25 cellular contexts compared by ENCODE assay signal in genomic region chr10:5557799-5558771, GRCh38. TPM values are rescaled to one million over a fixed set of nuclear protein-coding genes. Genes with fewer than 3 reads are reported as not detected.
DNase-seq lines count a peak whose midpoint lies in the region; FAIRE-seq and TF ChIP-seq lines count a peak whose summit lies in the region.
"Had no signal": no experiment of that assay in that cellular context is flagged by ENCODE, and none has a peak within 500 bp of the region (broad histone marks: within the 10 kb centered on the region; RNA-seq: fewer than 3 reads in every experiment).

No MANE protein-coding gene starts in this region.

- no peak overlapping the region for H3K14ac ChIP-seq in mesenchymal stem cell (ENCODE audit: low read length in 2 of 2)

- TF ChIP-seq EP300 in suprapubic skin (IDR thresholded peaks at IDR 0.05) = no peak

- H2BK15ac ChIP-seq in mesenchymal stem cell (ENCODE audit: low read depth, poor library complexity, severe bottlenecking) = peak overlapping the region; percentile 77

- H4K8ac ChIP-seq in mesenchymal stem cell (ENCODE audit: low read length) = no peak overlapping the region

- H3K4me2 ChIP-seq in mesenchymal stem cell (ENCODE audit: low read length, poor library complexity, severe bottlenecking) = no peak overlapping the region

- WGBS in mesenchymal stem cell = 93% methylated on average over 28 of the region's 31 CpGs
- 90% methylated on average over 13 of the region's 31 CpGs for WGBS in suprapubic skin

- peak overlapping the region; percentile 33 for H2AK5ac ChIP-seq in mesenchymal stem cell (ENCODE audit: low read length, severe bottlenecking)

- no peak overlapping the region for H3K27ac ChIP-seq in mesenchymal stem cell (ENCODE audit: low read length, poor library complexity, severe bottlenecking)
- H3K27ac ChIP-seq in suprapubic skin = no peak overlapping the region
- H3K27ac ChIP-seq: body of pancreas, gastrocnemius medialis had no signal

- H3K27ac Mint-ChIP-seq in chondrocyte (ENCODE audit: unreplicated experiment) = no peak overlapping the region
- H3K27ac Mint-ChIP-seq: activated naive CD4-positive, alpha-beta T cell treated with anti-CD3 and anti-CD28 coated beads, Interleukin-2, amount 50 U/mL, for 72 hours; effector memory CD8-positive, alpha-beta T cell; stimulated activated memory B cell treated with anti-CD40 and anti-IgM and Interleukin-4, amounts not matched to agents 10 μg/mL and 1 μg/mL and 100 μg/mL, for 72 hours had no signal

- H2AFZ ChIP-seq in mesenchymal stem cell (ENCODE audit: low read depth, low read length) = no peak overlapping the region

- no peaks in the 10 kb centered on the region for H3K9me3 Mint-ChIP-seq in chondrocyte (ENCODE audit: low read depth)
- H3K9me3 Mint-ChIP-seq: activated naive CD4-positive, alpha-beta T cell treated with anti-CD3 and anti-CD28 coated beads, Interleukin-2, amount 50 U/mL, for 72 hours; effector memory CD8-positive, alpha-beta T cell; stimulated activated memory B cell treated with anti-CD40 and anti-IgM and Interleukin-4, amounts not matched to agents 10 μg/mL and 1 μg/mL and 100 μg/mL, for 72 hours had no signal

- peak overlapping the region in 1 of 2 experiments; percentile 2 for H3K4ac ChIP-seq in mesenchymal stem cell (ENCODE audit: low read depth in 1 of 2, low read length in 2 of 2)

- no peak overlapping the region for H3K9ac ChIP-seq in mesenchymal stem cell (ENCODE audit: low read length)

- H3K36me3 Mint-ChIP-seq in chondrocyte (ENCODE audit: low read depth) = no peaks in the 10 kb centered on the region
- H3K36me3 Mint-ChIP-seq: activated naive CD4-positive, alpha-beta T cell treated with anti-CD3 and anti-CD28 coated beads, Interleukin-2, amount 50 U/mL, for 72 hours; stimulated activated memory B cell treated with anti-CD40 and anti-IgM and Interleukin-4, amounts not matched to agents 10 μg/mL and 1 μg/mL and 100 μg/mL, for 72 hours had no signal

- H3K18ac ChIP-seq in mesenchymal stem cell (ENCODE audit: low read depth in 1 of 2, low read length in 2 of 2) = peak overlapping the region; percentile 18 to 28

- no peak overlapping the region for H3K23ac ChIP-seq in mesenchymal stem cell (ENCODE audit: low read length in 2 of 2)

- H3K4me1 Mint-ChIP-seq in chondrocyte (ENCODE audit: low read depth) = peaks cover 32% of the 10 kb centered on the region

- H3K27me3 ChIP-seq in mesenchymal stem cell (ENCODE audit: control insufficient read depth in 1 of 2, insufficient read depth in 1 of 2, low read length in 2 of 2) = no peaks in the 10 kb centered on the region
- H3K27me3 ChIP-seq in suprapubic skin = no peaks in the 10 kb centered on the region
- H3K27me3 ChIP-seq: body of pancreas, esophagus squamous epithelium, gastrocnemius medialis, tibial nerve had no signal

- no peak overlapping the region for H3K4me3 ChIP-seq in mesenchymal stem cell (ENCODE audit: insufficient read depth in 1 of 2, low read depth in 1 of 2, low read length in 2 of 2)
- H3K4me3 ChIP-seq in suprapubic skin = no peak overlapping the region
- H3K4me3 ChIP-seq: body of pancreas, esophagus squamous epithelium, gastrocnemius medialis, tibial nerve had no signal

- TF ChIP-seq CTCF in chondrocyte (IDR thresholded peaks at IDR 0.05) (no peak), suprapubic skin (IDR thresholded peaks at IDR 0.05) (no peak)

- peak overlapping the region; percentile 89 for H4K91ac ChIP-seq in mesenchymal stem cell (ENCODE audit: low read length)

- no peaks in the 10 kb centered on the region for H3K79me1 ChIP-seq in mesenchymal stem cell (replicated peaks; ENCODE audit: low read length, poor library complexity, severe bottlenecking)

- TF ChIP-seq POLR2A in GM12892 (IDR thresholded peaks at IDR 0.05; ENCODE audit: low read depth, low read length) (no peak), suprapubic skin (IDR thresholded peaks at IDR 0.05) (no peak)

- no peak for FAIRE-seq in GM12892 (lab: Jason Lieb, UNC)
- FAIRE-seq: D721Med had no signal

- H3K27me3 Mint-ChIP-seq in chondrocyte (ENCODE audit: low read depth) = no peaks in the 10 kb centered on the region

- no peaks in the 10 kb centered on the region for H3K9me3 ChIP-seq in mesenchymal stem cell (ENCODE audit: control insufficient read depth, low read length)
- no peaks in the 10 kb centered on the region for H3K9me3 ChIP-seq in suprapubic skin
- H3K9me3 ChIP-seq: body of pancreas, esophagus squamous epithelium, gastrocnemius medialis, tibial nerve had no signal

- no peak overlapping the region for H2BK120ac ChIP-seq in mesenchymal stem cell (ENCODE audit: low read depth, low read length)

- H2BK12ac ChIP-seq in mesenchymal stem cell (ENCODE audit: low read length in 2 of 2) = peak overlapping the region; percentile 12 to 51

- H3K4me1 ChIP-seq in mesenchymal stem cell (ENCODE audit: control insufficient read depth, insufficient read depth, low read depth, low read length) (peaks cover 32% of the 10 kb centered on the region), suprapubic skin (peaks cover 26% of the 10 kb centered on the region)

- H3K4me3 Mint-ChIP-seq in chondrocyte (ENCODE audit: unreplicated experiment) = no peak overlapping the region
- H3K4me3 Mint-ChIP-seq: effector memory CD8-positive, alpha-beta T cell; naive thymus-derived CD4-positive, alpha-beta T cell; stimulated activated memory B cell treated with anti-CD40 and anti-IgM and Interleukin-4, amounts not matched to agents 10 μg/mL and 1 μg/mL and 100 μg/mL, for 72 hours had no signal

- H3K36me3 ChIP-seq in mesenchymal stem cell (ENCODE audit: control insufficient read depth in 1 of 2, insufficient read depth in 2 of 2, low read depth in 1 of 2, low read length in 2 of 2) (no peaks in the 10 kb centered on the region), suprapubic skin (no peaks in the 10 kb centered on the region)
- H3K36me3 ChIP-seq: esophagus squamous epithelium, gastrocnemius medialis, tibial nerve had no signal

- no peak overlapping the region for H2BK5ac ChIP-seq in mesenchymal stem cell (ENCODE audit: low read depth, low read length, poor library complexity, severe bottlenecking)

- peak; percentile 11 for DNase-seq in GM12892 (ENCODE audit: insufficient read length)
- DNase-seq in chondrocyte (ENCODE audit: low spot score) = peak; percentile 92
- no peak for DNase-seq in mesenchymal stem cell
- peak; percentile 62 to 75 for DNase-seq in suprapubic skin (ENCODE audit: low spot score in 2 of 2)
- no peak for DNase-seq in NCI-H524 treated with DMSO at 0.1 percent for 48 hours (lab: John Stamatoyannopoulos, UW)
- no peak for DNase-seq in NCI-H524 (lab: John Stamatoyannopoulos, UW)
- no peak for DNase-seq in pons (ENCODE audit: low spot score)
- DNase-seq: C1 segment of cervical spinal cord; effector memory CD8-positive, alpha-beta T cell; esophagus squamous epithelium; gastrocnemius medialis; naive thymus-derived CD4-positive, alpha-beta T cell; NCI-H1048; NCI-H187 treated with DMSO at 0.1 percent for 48 hours; NCI-H345; SHP77 had no signal

RNA-seq across cellular contexts. Expression of gene CALML3, which starts 33.3 kb away (rescaled TPM):
- not detected for polyA plus RNA-seq in GM12892 (2012; ENCODE audit: missing spikeins)
- total RNA-seq in chondrocyte (not detected in 3 replicates), suprapubic skin (100 to 1,000 TPM in 2 of 4 donors, 10 to 100 TPM in 2; 27.4 to 296 (median 105) TPM)
- polyA plus RNA-seq in mesenchymal stem cell (2013, experiment 1 of 2) = not detected
- not detected for polyA plus RNA-seq in mesenchymal stem cell (2013, experiment 2 of 2)
- total RNA-seq: activated naive CD4-positive, alpha-beta T cell treated with anti-CD3 and anti-CD28 coated beads, Interleukin-2, amount 50 U/mL, for 72 hours; body of pancreas; gastrocnemius medialis; kidney epithelial cell; LHCN-M2; naive thymus-derived CD4-positive, alpha-beta T cell; osteocyte; tibial nerve had no signal
- polyA plus RNA-seq: AG04450; naive thymus-derived CD4-positive, alpha-beta T cell had no signal

RNA-seq across cellular contexts. Expression of gene CALML5, which starts 58.7 kb away (rescaled TPM):
- polyA plus RNA-seq in GM12892 (2012; ENCODE audit: missing spikeins) = not detected
- total RNA-seq in chondrocyte (not detected in 3 replicates), suprapubic skin (1,000 to 10,000 TPM in 3 of 4 donors, 100 to 1,000 TPM in 1; 429 to 3,135 (median 2,230) TPM)
- not detected for polyA plus RNA-seq in mesenchymal stem cell (2013, experiment 1 of 2)
- polyA plus RNA-seq in mesenchymal stem cell (2013, experiment 2 of 2) = not detected
- total RNA-seq: activated naive CD4-positive, alpha-beta T cell treated with anti-CD3 and anti-CD28 coated beads, Interleukin-2, amount 50 U/mL, for 72 hours; body of pancreas; gastrocnemius medialis; kidney epithelial cell; LHCN-M2; naive thymus-derived CD4-positive, alpha-beta T cell; osteocyte; tibial nerve had no signal
- polyA plus RNA-seq: AG04450; naive thymus-derived CD4-positive, alpha-beta T cell had no signal

Comparison
In these comparisons a context has a peak if more than half of its experiments do, and no peak if none do; other contexts are left out.
1. DNase-seq: peak in GM12892 (single experiment), chondrocyte (single experiment) and suprapubic skin (2 of 2); none in mesenchymal stem cell (single experiment), NCI-H524 treated with DMSO at 0.1 percent for 48 hours (single experiment), NCI-H524 (0 of 2) and pons (single experiment).
2. RNA of gene CALML3, which starts 33.3 kb away (total RNA-seq): 27.4 to 296 TPM in suprapubic skin; not detected in chondrocyte; every median in the first group is over 10 times any median in the second.
3. RNA of gene CALML5, which starts 58.7 kb away (total RNA-seq): 429 to 3,135 TPM in suprapubic skin; not detected in chondrocyte; every median in the first group is over 100 times any median in the second.